ENCODE assay signal across 8 cellular contexts in genomic region chr6:109478848-109479624, GRCh38. TPM values are rescaled to one million over a fixed set of nuclear protein-coding genes. Genes with fewer than 3 reads are reported as not detected.
DNase-seq lines count a peak whose midpoint lies in the region; ATAC-seq, FAIRE-seq and TF ChIP-seq lines count a peak whose summit lies in the region.

No MANE protein-coding gene starts in this region.

- POLR2A ChIA-PET in CD4-positive, alpha-beta memory T cell (lab: Charles Lee; ENCODE audit: partially characterized antibody) = interaction anchor here (1.1 to 9.3 kb wide), 5 partner anchors 13 to 212 kb away, joined by 3 to 132 read pairs (median 54); partner anchors contain the start of genes AK9, CD164, FIG4 and MICAL1
- POLR2A ChIA-PET in K562 (lab: Yijun Ruan, JAX) = interaction anchor here (0.6 to 1.1 kb wide), 3 partner anchors 10 to 38 kb away, joined by 3 to 4 read pairs (median 3); no protein-coding TSS in a partner anchor

- peak overlapping the region; percentile 73 to 97 (median 89) for H3K4me3 Mint-ChIP-seq in CD4-positive, alpha-beta memory T cell

- no peaks in the 10 kb centered on the region for H3K9me3 ChIP-seq in CD4-positive, alpha-beta memory T cell (ENCODE audit: control insufficient read depth in 1 of 2, low read length in 2 of 2)
- H3K9me3 ChIP-seq in K562 (replicated peaks; ENCODE audit: control insufficient read depth, insufficient read depth, low read depth, low read length) (no peaks in the 10 kb centered on the region), mucosa of stomach (ENCODE audit: control insufficient read depth, low read length) (no peaks in the 10 kb centered on the region)

- TF ChIP-seq RAD21 in K562 (CRISPR knock-in tag; conservative IDR thresholded peaks at IDR 0.05 in 1 of 2, IDR thresholded peaks at IDR 0.05 in 1 of 2) = no peak

- H3K4me1 Mint-ChIP-seq in CD4-positive, alpha-beta memory T cell = peaks cover 65 to 85% (median 75%) of the 10 kb centered on the region in 4 donors

- H3K79me2 ChIP-seq in KMS-11 (ENCODE audit: insufficient read depth, low read depth) = peaks cover 64% of the 10 kb centered on the region
- peaks cover 66% of the 10 kb centered on the region for H3K79me2 ChIP-seq in K562 (ENCODE audit: control insufficient read depth, insufficient read depth, low read length)

- in situ Hi-C loops in K562 (cut with MboI) = no loop called here

- TF ChIP-seq EP300 in K562 (IDR thresholded peaks at IDR 0.05; ENCODE audit: low read length) = no peak

- H3K4me2 ChIP-seq in KMS-11 (peak overlapping the region; percentile 50), K562 (ENCODE audit: insufficient read depth, low read length) (peak overlapping the region; percentile 64)

- ATAC-seq in K562 = no peak
- no peak for ATAC-seq in esophagus mucosa

- H3K9ac ChIP-seq in KMS-11 (no peak overlapping the region), K562 (ENCODE audit: insufficient read depth in 1 of 2, low read depth in 2 of 2, low read length in 2 of 2) (no peak overlapping the region), mucosa of stomach (ENCODE audit: low read length) (peak overlapping the region; percentile 22)

- BruUV-seq in K562 (replicated peaks; lab: Mats Ljungman, UMichigan) = no TSS peak

- H3K9me1 ChIP-seq in K562 (ENCODE audit: control insufficient read depth, insufficient read depth, low read length) = no peaks in the 10 kb centered on the region

- no peaks in the 10 kb centered on the region for H3K27me3 ChIP-seq in CD4-positive, alpha-beta memory T cell (ENCODE audit: insufficient read depth, low read length)
- H3K27me3 ChIP-seq in KMS-11 (ENCODE audit: insufficient read depth, low read depth) (no peaks in the 10 kb centered on the region), K562 (ENCODE audit: control insufficient read depth in 2 of 2, insufficient read depth in 2 of 2, low read length in 2 of 2) (no peaks in the 10 kb centered on the region), mucosa of stomach (ENCODE audit: control insufficient read depth, insufficient read depth, low read length) (no peaks in the 10 kb centered on the region)

- peaks cover 27% of the 10 kb centered on the region for H3K36me3 ChIP-seq in CD4-positive, alpha-beta memory T cell (ENCODE audit: insufficient read depth, low read length)
- no peaks in the 10 kb centered on the region for H3K36me3 ChIP-seq in KMS-11 (ENCODE audit: insufficient read depth)
- peaks cover 70% of the 10 kb centered on the region for H3K36me3 ChIP-seq in K562 (ENCODE audit: control insufficient read depth, insufficient read depth, low read length)
- no peaks in the 10 kb centered on the region for H3K36me3 ChIP-seq in mucosa of stomach (ENCODE audit: control insufficient read depth, insufficient read depth, low read length)

- FAIRE-seq in K562 (lab: Jason Lieb, UNC) = peak; percentile 11
- no peak for FAIRE-seq in D721Med (lab: Jason Lieb, UNC)

- TF ChIP-seq CTCF in KMS-11 (conservative IDR thresholded peaks at IDR 0.05; ENCODE audit: low read depth, low read length) = no peak
- no peak for TF ChIP-seq CTCF in K562 (IDR thresholded peaks at IDR 0.05 in 2 of 3, conservative IDR thresholded peaks at IDR 0.05 in 1 of 3; ENCODE audit: insufficient read depth in 2 of 3, low read depth in 1 of 3, low read length in 3 of 3)
- TF ChIP-seq CTCF in D721Med (IDR thresholded peaks at IDR 0.05; ENCODE audit: insufficient read depth, missing control alignments) = no peak

- H3K36me3 Mint-ChIP-seq in CD4-positive, alpha-beta memory T cell = peaks cover 54 to 70% of the 10 kb centered on the region in 2 donors

- no peaks in the 10 kb centered on the region for H3K9me3 Mint-ChIP-seq in CD4-positive, alpha-beta memory T cell

- CTCF ChIA-PET in CD4-positive, alpha-beta memory T cell (lab: Charles Lee; ENCODE audit: partially characterized antibody) = interaction anchor here (0.7 to 5.5 kb wide), 9 partner anchors 15 to 96 kb away, joined by 3 to 29 read pairs (median 5); partner anchors contain the start of genes CD164, PPIL6 and SMPD2
- CTCF ChIA-PET in K562 (lab: Yijun Ruan, JAX; ENCODE audit: low intra/inter-chr PET ratio) = no interaction called here

- H3K27ac Mint-ChIP-seq in CD4-positive, alpha-beta memory T cell = peak overlapping the region; percentile 69 to 95 (median 92)

- intact Hi-C loops in CD4-positive, alpha-beta memory T cell (cut with micrococcal nuclease) = no loop called here
- intact Hi-C loops in K562 (cut with micrococcal nuclease) = no loop called here

- DNase-seq in CD4-positive, alpha-beta memory T cell = peak in 3 of 5 donors; percentile 43 to 60 (median 43)
- no peak for DNase-seq in K562 (ENCODE audit: extremely low read depth in 1 of 4, low spot score in 3 of 4)
- DNase-seq in ureter (ENCODE audit: low spot score) = no peak
- DNase-seq in D721Med (ENCODE audit: insufficient read length, low spot score) = no peak
- no peak for DNase-seq in SK-N-DZ (ENCODE audit: low spot score)

- WGBS in K562 (ENCODE audit: insufficient coverage, low coverage, missing lambda C conversion rate) = 38% methylated on average over 5 of the region's 5 CpGs

- TF ChIP-seq POLR2A in K562 (conservative IDR thresholded peaks at IDR 0.05) = no peak

- H3K4me1 ChIP-seq in CD4-positive, alpha-beta memory T cell (ENCODE audit: insufficient read depth, low read length) = peaks cover 77% of the 10 kb centered on the region
- peaks cover 60% of the 10 kb centered on the region for H3K4me1 ChIP-seq in KMS-11 (ENCODE audit: low read depth, poor library complexity, severe bottlenecking)
- H3K4me1 ChIP-seq in K562 (replicated peaks in 1 of 2; ENCODE audit: control insufficient read depth in 2 of 2, insufficient read depth in 2 of 2, low read length in 2 of 2) = peaks cover 26 to 34% of the 10 kb centered on the region in 2 experiments
- peaks cover 39% of the 10 kb centered on the region for H3K4me1 ChIP-seq in mucosa of stomach (ENCODE audit: control insufficient read depth, insufficient read depth, low read length)

- H4K20me1 ChIP-seq in KMS-11 (ENCODE audit: insufficient read depth) = no peaks in the 10 kb centered on the region
- H4K20me1 ChIP-seq in K562 (replicated peaks; ENCODE audit: control insufficient read depth, insufficient read depth, low read length) = 0 out of 2 replicates have a peak, but pooled peaks cover 3% of the 10 kb centered on the region

- H2AFZ ChIP-seq in KMS-11 (ENCODE audit: low read depth) (no peak overlapping the region), K562 (ENCODE audit: low read depth, low read length) (no peak overlapping the region)

- peak overlapping the region in 1 of 2 donors; percentile 3 for H3K4me3 ChIP-seq in CD4-positive, alpha-beta memory T cell (ENCODE audit: low read length in 2 of 2)
- no peak overlapping the region for H3K4me3 ChIP-seq in KMS-11 (IDR thresholded peaks at IDR 0.05; ENCODE audit: insufficient read depth, low read depth, low read length)
- H3K4me3 ChIP-seq in K562 = no peak overlapping the region
- H3K4me3 ChIP-seq in mucosa of stomach (ENCODE audit: low read length) = no peak overlapping the region

- H3K27me3 Mint-ChIP-seq in CD4-positive, alpha-beta memory T cell = no peaks in the 10 kb centered on the region

- peak overlapping the region; percentile 50 for H3K27ac ChIP-seq in CD4-positive, alpha-beta memory T cell (ENCODE audit: low read depth, low read length)
- H3K27ac ChIP-seq in KMS-11 = no peak overlapping the region
- H3K27ac ChIP-seq in K562 (ENCODE audit: extremely low read depth, low read depth, low read length) = no peak overlapping the region

RNA-seq across cellular contexts. Expression of gene ZBTB24, which starts 4.0 kb away (rescaled TPM):
- 10 to 100 TPM; 27.2 to 28.4 TPM for total RNA-seq in CD4-positive, alpha-beta memory T cell
- polyA plus RNA-seq in CD4-positive, alpha-beta memory T cell = 10 to 100 TPM in 1 of 2 donors, 1 to 10 TPM in 1; 8.5 to 11.5 TPM
- 7.0 and 15.8 TPM in 2 replicates for total RNA-seq in K562 (2011; cell fraction: chromatin; rRNA removed; ENCODE audit: low replicate concordance)
- 5.2 and 5.5 TPM in 2 replicates for total RNA-seq in K562 (2011; cell fraction: nucleolus; rRNA removed)
- total RNA-seq in K562 (2011; cell fraction: nucleoplasm; rRNA removed) = 7.4 and 8.9 TPM in 2 replicates
- total RNA-seq in K562 (2014; rRNA removed) (8.3 and 9.3 TPM in 2 replicates), K562 (2014; rRNA removed; fragmentation: Illumina TruSeq; extraction: Trizol) (13.4 and 13.7 TPM in 2 replicates), K562 (2015; rRNA removed; fragmentation: Illumina TruSeq; extraction: Trizol) (15.8 and 16.7 TPM in 2 replicates), K562 (2021) (8.5 TPM in 2 replicates), ureter (13.3 TPM), esophagus mucosa (4.9 TPM)
- polyA plus RNA-seq in K562 (2011; rRNA removed) (3.8 and 4.3 TPM in 2 replicates), K562 (2014; fragmentation: Illumina TruSeq; extraction: Trizol) (8.2 and 10.1 TPM in 2 replicates), K562 (2014; fragmentation: Nextera tagmentation; extraction: Ambion mirVana) (1 to 10 TPM; 2.0 to 2.5 TPM), K562 (2014; rRNA removed) (5.3 TPM in 2 replicates)
- polyA plus RNA-seq in K562 (2011; cell fraction: cytosol; rRNA removed) = 2.6 and 3.1 TPM in 2 replicates
- 3.7 and 4.5 TPM in 2 replicates for polyA plus RNA-seq in K562 (2011; cell fraction: nucleus; rRNA removed)
- 5.4 and 5.5 TPM in 2 replicates for polyA plus RNA-seq in K562 (2012)
- polyA minus RNA-seq in K562 (2011; rRNA and poly(A)+ RNA removed) = 7.6 and 7.9 TPM in 2 replicates
- 4.4 and 5.5 TPM in 2 replicates for polyA minus RNA-seq in K562 (2011; cell fraction: cytosol; rRNA and poly(A)+ RNA removed)
- 4.2 and 7.4 TPM in 2 replicates for polyA minus RNA-seq in K562 (2011; cell fraction: nucleus; rRNA and poly(A)+ RNA removed)
- 9.2 and 9.8 TPM in 2 replicates for polyA plus RNA-seq in SK-N-DZ (2014; cell fraction: cytosol; rRNA removed)
- polyA plus RNA-seq in SK-N-DZ (2014; cell fraction: nucleus; rRNA removed) = 5.5 and 7.0 TPM in 2 replicates

RNA-seq across cellular contexts. Expression of gene MICAL1, which starts 23.5 kb away (rescaled TPM):
- total RNA-seq in CD4-positive, alpha-beta memory T cell = 10 to 100 TPM; 76.5 to 79.3 TPM
- polyA plus RNA-seq in CD4-positive, alpha-beta memory T cell = 10 to 100 TPM in 1 of 2 donors, 1 to 10 TPM in 1; 9.0 to 23.5 TPM
- 67.8 and 124 TPM in 2 replicates for total RNA-seq in K562 (2011; cell fraction: chromatin; rRNA removed; ENCODE audit: low replicate concordance)
- total RNA-seq in K562 (2011; cell fraction: nucleolus; rRNA removed) = 63.3 and 63.4 TPM in 2 replicates
- 56.3 and 70.8 TPM in 2 replicates for total RNA-seq in K562 (2011; cell fraction: nucleoplasm; rRNA removed)
- 7.0 and 10.5 TPM in 2 replicates for total RNA-seq in K562 (2014; rRNA removed)
- total RNA-seq in K562 (2014; rRNA removed; fragmentation: Illumina TruSeq; extraction: Trizol) = 3.0 and 3.7 TPM in 2 replicates
- 4.6 and 5.3 TPM in 2 replicates for total RNA-seq in K562 (2015; rRNA removed; fragmentation: Illumina TruSeq; extraction: Trizol)
- total RNA-seq in K562 (2021) = 11.0 and 12.3 TPM in 2 replicates
- 11.5 and 11.6 TPM in 2 replicates for polyA plus RNA-seq in K562 (2011; rRNA removed)
- polyA plus RNA-seq in K562 (2011; cell fraction: cytosol; rRNA removed) = 5.4 and 9.1 TPM in 2 replicates
- 72.2 and 124 TPM in 2 replicates for polyA plus RNA-seq in K562 (2011; cell fraction: nucleus; rRNA removed)
- polyA plus RNA-seq in K562 (2012) = 10.9 and 26.0 TPM in 2 replicates
- 8.4 and 9.0 TPM in 2 replicates for polyA plus RNA-seq in K562 (2014; fragmentation: Illumina TruSeq; extraction: Trizol)
- polyA plus RNA-seq in K562 (2014; fragmentation: Nextera tagmentation; extraction: Ambion mirVana) = under 1 TPM; 0.07 to 0.15 TPM
- 11.5 and 15.2 TPM in 2 replicates for polyA plus RNA-seq in K562 (2014; rRNA removed)
- 3.5 and 4.8 TPM in 2 replicates for polyA minus RNA-seq in K562 (2011; rRNA and poly(A)+ RNA removed)
- polyA minus RNA-seq in K562 (2011; cell fraction: cytosol; rRNA and poly(A)+ RNA removed) = 3.5 and 5.0 TPM in 2 replicates
- 12.9 and 14.9 TPM in 2 replicates for polyA minus RNA-seq in K562 (2011; cell fraction: nucleus; rRNA and poly(A)+ RNA removed)
- total RNA-seq in ureter = 54.4 TPM
- total RNA-seq in esophagus mucosa = 7.4 TPM
- polyA plus RNA-seq in SK-N-DZ (2014; cell fraction: cytosol; rRNA removed) = 66.2 and 77.1 TPM in 2 replicates
- polyA plus RNA-seq in SK-N-DZ (2014; cell fraction: nucleus; rRNA removed) = 532 and 756 TPM in 2 replicates

RNA-seq across cellular contexts. Expression of gene SMPD2, which starts 38.5 kb away (rescaled TPM):
- total RNA-seq in CD4-positive, alpha-beta memory T cell = 10 to 100 TPM; 21.7 to 23.6 TPM
- polyA plus RNA-seq in CD4-positive, alpha-beta memory T cell = 10 to 100 TPM in 1 of 2 donors, 1 to 10 TPM in 1; 8.2 to 15.8 TPM
- total RNA-seq in K562 (2011; cell fraction: chromatin; rRNA removed; ENCODE audit: low replicate concordance) = 40.0 and 130 TPM in 2 replicates
- 68.9 and 90.7 TPM in 2 replicates for total RNA-seq in K562 (2011; cell fraction: nucleolus; rRNA removed)
- total RNA-seq in K562 (2011; cell fraction: nucleoplasm; rRNA removed) = 59.2 and 61.0 TPM in 2 replicates
- 20.8 and 23.9 TPM in 2 replicates for total RNA-seq in K562 (2014; rRNA removed)
- 8.8 and 14.5 TPM in 2 replicates for total RNA-seq in K562 (2014; rRNA removed; fragmentation: Illumina TruSeq; extraction: Trizol)
- 16.8 and 18.1 TPM in 2 replicates for total RNA-seq in K562 (2015; rRNA removed; fragmentation: Illumina TruSeq; extraction: Trizol)
- total RNA-seq in K562 (2021) = 20.4 TPM in 2 replicates
- polyA plus RNA-seq in K562 (2011; rRNA removed) = 14.8 and 18.3 TPM in 2 replicates
- 15.1 and 22.6 TPM in 2 replicates for polyA plus RNA-seq in K562 (2011; cell fraction: cytosol; rRNA removed)
- 61.2 and 64.9 TPM in 2 replicates for polyA plus RNA-seq in K562 (2011; cell fraction: nucleus; rRNA removed)
- 14.3 and 17.2 TPM in 2 replicates for polyA plus RNA-seq in K562 (2012)
- 20.5 TPM in 2 replicates for polyA plus RNA-seq in K562 (2014; fragmentation: Illumina TruSeq; extraction: Trizol)
- polyA plus RNA-seq in K562 (2014; fragmentation: Nextera tagmentation; extraction: Ambion mirVana) = 1 to 10 TPM in 1 of 2 experiments, under 1 TPM in 1; 0.13 to 1.2 TPM
- 19.3 and 21.8 TPM in 2 replicates for polyA plus RNA-seq in K562 (2014; rRNA removed)
- 25.8 and 28.5 TPM in 2 replicates for polyA minus RNA-seq in K562 (2011; rRNA and poly(A)+ RNA removed)
- 8.1 and 12.0 TPM in 2 replicates for polyA minus RNA-seq in K562 (2011; cell fraction: cytosol; rRNA and poly(A)+ RNA removed)
- 43.4 and 53.0 TPM in 2 replicates for polyA minus RNA-seq in K562 (2011; cell fraction: nucleus; rRNA and poly(A)+ RNA removed)
- total RNA-seq in ureter = 15.3 TPM
- total RNA-seq in esophagus mucosa = 12.3 TPM
- 8.2 and 12.9 TPM in 2 replicates for polyA plus RNA-seq in SK-N-DZ (2014; cell fraction: cytosol; rRNA removed)
- polyA plus RNA-seq in SK-N-DZ (2014; cell fraction: nucleus; rRNA removed) = 24.7 and 25.1 TPM in 2 replicates

RNA-seq across cellular contexts. Expression of gene PPIL6, which starts 38.6 kb away (rescaled TPM):
- total RNA-seq in CD4-positive, alpha-beta memory T cell = under 1 TPM; 0.39 to 0.52 TPM
- under 1 TPM; 0.33 to 0.35 TPM for polyA plus RNA-seq in CD4-positive, alpha-beta memory T cell
- 0.19 TPM in 1 of 2 replicates, not detected in the other for total RNA-seq in K562 (2011; cell fraction: chromatin; rRNA removed; ENCODE audit: low replicate concordance)
- total RNA-seq in K562 (2011; cell fraction: nucleolus; rRNA removed) = not detected in 2 replicates
- 0.15 TPM in 1 of 2 replicates, not detected in the other for total RNA-seq in K562 (2011; cell fraction: nucleoplasm; rRNA removed)
- 0.33 TPM in 1 of 2 replicates, not detected in the other for total RNA-seq in K562 (2014; rRNA removed)
- 0.64 and 0.98 TPM in 2 replicates for total RNA-seq in K562 (2014; rRNA removed; fragmentation: Illumina TruSeq; extraction: Trizol)
- 0.68 and 0.76 TPM in 2 replicates for total RNA-seq in K562 (2015; rRNA removed; fragmentation: Illumina TruSeq; extraction: Trizol)
- 0.47 and 0.87 TPM in 2 replicates for total RNA-seq in K562 (2021)
- 0.36 and 1.1 TPM in 2 replicates for polyA plus RNA-seq in K562 (2011; rRNA removed)
- 0.09 and 0.29 TPM in 2 replicates for polyA plus RNA-seq in K562 (2011; cell fraction: cytosol; rRNA removed)
- polyA plus RNA-seq in K562 (2011; cell fraction: nucleus; rRNA removed) = 0.10 and 0.37 TPM in 2 replicates
- 0.72 and 2.6 TPM in 2 replicates for polyA plus RNA-seq in K562 (2012)
- 0.35 and 0.49 TPM in 2 replicates for polyA plus RNA-seq in K562 (2014; fragmentation: Illumina TruSeq; extraction: Trizol)
- under 1 TPM; 0.13 to 0.14 TPM for polyA plus RNA-seq in K562 (2014; fragmentation: Nextera tagmentation; extraction: Ambion mirVana)
- polyA plus RNA-seq in K562 (2014; rRNA removed) = 0.03 and 1.5 TPM in 2 replicates
- polyA minus RNA-seq in K562 (2011; rRNA and poly(A)+ RNA removed) = 0.42 and 1.3 TPM in 2 replicates
- not detected in 2 replicates for polyA minus RNA-seq in K562 (2011; cell fraction: cytosol; rRNA and poly(A)+ RNA removed)
- polyA minus RNA-seq in K562 (2011; cell fraction: nucleus; rRNA and poly(A)+ RNA removed) = 0.27 TPM in 1 of 2 replicates, not detected in the other
- total RNA-seq in ureter = 2.9 TPM
- total RNA-seq in esophagus mucosa = 0.84 TPM
- 1.8 and 2.6 TPM in 2 replicates for polyA plus RNA-seq in SK-N-DZ (2014; cell fraction: cytosol; rRNA removed)
- polyA plus RNA-seq in SK-N-DZ (2014; cell fraction: nucleus; rRNA removed) = 1.6 and 3.0 TPM in 2 replicates

Comparison
In these comparisons a context has a peak if more than half of its experiments do, and no peak if none do; other contexts are left out.
1. DNase-seq: peak in CD4-positive, alpha-beta memory T cell (3 of 5); none in K562 (0 of 4), ureter (single experiment), D721Med (single experiment) and SK-N-DZ (single experiment).